In genomic region chr7:5649658-5650057, GRCh38 we compare ENCODE assay signal across 20 cellular contexts.
"Had no signal": no experiment of that assay in that cellular context is flagged by ENCODE, and none has a peak within 500 bp of the region (broad histone marks: within the 10 kb centered on the region; RNA-seq: fewer than 3 reads in every experiment).

No MANE protein-coding gene starts in this region.

- H3K4me3 ChIP-seq: left ventricle myocardium inferior, lung, ovary, right atrium auricular region, right lobe of liver, skin epidermis, suprapubic skin, thoracic aorta, tibial artery, upper lobe of right lung had no signal

- ATAC-seq: naive thymus-derived CD4-positive, alpha-beta T cell; natural killer cell treated with Interleukin-12 subunit alpha and Interleukin-12 subunit beta and Interleukin-15 and Interleukin-18, amount 100 ng/mL, for 72 hours; right lobe of liver; stimulated activated effector memory CD8-positive, alpha-beta T cell treated with anti-CD3 and anti-CD28 coated beads, Interleukin-12 subunit alpha, Interleukin-12 subunit beta, amount 100 ng/mL, for 72 hours; upper lobe of right lung had no signal

- H3K9me3 ChIP-seq: left ventricle myocardium inferior, ovary, right atrium auricular region, right lobe of liver, suprapubic skin, thoracic aorta, tibial artery, upper lobe of right lung had no signal

- DNase-seq: islet precursor cell; left ventricle myocardium inferior; mesendoderm; naive thymus-derived CD4-positive, alpha-beta T cell; ovary; right lobe of liver; stimulated activated CD4-positive, alpha-beta T cell treated with anti-CD3 and anti-CD28 coated beads, Interleukin-12 subunit alpha, Interleukin-12 subunit beta, amount 100 ng/mL, for 4 hours; stimulated activated CD4-positive, alpha-beta T cell treated with anti-CD3 and anti-CD28 coated beads, Interleukin-15, amount 100 ng/mL, for 24 hours; stimulated activated CD4-positive, alpha-beta T cell treated with anti-CD3 and anti-CD28 coated beads, Interleukin-4, amount 100 ng/mL, for 24 hours; stimulated activated naive CD4-positive, alpha-beta T cell; tibial artery; trophoblast cell; upper lobe of right lung had no signal

- H3K27me3 ChIP-seq: ovary, right atrium auricular region, right lobe of liver, suprapubic skin, tibial artery, upper lobe of right lung had no signal

- H3K4me1 ChIP-seq: right atrium auricular region, right lobe of liver, tibial artery had no signal

- H3K36me3 ChIP-seq: ovary had no signal

- H3K27ac ChIP-seq: left ventricle myocardium inferior, ovary, right atrium auricular region, right lobe of liver, skin epidermis, suprapubic skin, thoracic aorta, tibial artery, upper lobe of right lung had no signal
